Comparison of ENCODE assay signal across 8 cellular contexts in genomic region chr20:30283502-30284360, GRCh38.
DNase-seq lines count a peak whose midpoint lies in the region; ATAC-seq and TF ChIP-seq lines count a peak whose summit lies in the region.
"Not testable (repeated sequence)": the region's sequence is repeated elsewhere in the genome, so short reads cannot be mapped to it uniquely, and the experiment has no call there.

No MANE protein-coding gene starts in this region.

- POLR2A ChIA-PET in AG04450 (lab: Yijun Ruan, JAX); HCT116 (lab: Charles Lee); activated CD4-positive, alpha-beta memory T cell treated with anti-CD3 and anti-CD28 coated beads, Interleukin-2, amount 10 ng/mL, durations not matched to agents 7 days and 5 days (lab: Charles Lee): not testable (repeated sequence)

- TF ChIP-seq CTCF in AG04450 (IDR thresholded peaks at IDR 0.05; ENCODE audit: low read depth, low read length); HCT116 (IDR thresholded peaks at IDR 0.05 in 2 of 3, conservative IDR thresholded peaks at IDR 0.05 in 1 of 3; ENCODE audit: borderline replicate concordance in 1 of 3, insufficient read depth in 1 of 3, low read depth in 2 of 3, low read length in 2 of 3): not testable (repeated sequence)

- TF ChIP-seq RAD21 in HCT116 (IDR thresholded peaks at IDR 0.05; ENCODE audit: low read depth), result not testable (repeated sequence)

- H3K9ac ChIP-seq in HCT116 (ENCODE audit: low read length), result not testable (repeated sequence)

- peaks cover 11% of the 10 kb centered on the region for H3K4me1 Mint-ChIP-seq in activated CD4-positive, alpha-beta memory T cell treated with anti-CD3 and anti-CD28 coated beads, Interleukin-2, amount 10 ng/mL, durations not matched to agents 7 days and 5 days
- H3K4me1 Mint-ChIP-seq in naive B cell, result peaks cover 7 to 36% (median 25%) of the 10 kb centered on the region in 3 donors

- peaks cover 37% of the 10 kb centered on the region for H3K9me3 ChIP-seq in AG04450 (ENCODE audit: control insufficient read depth, insufficient read depth, low read length)
- not testable (repeated sequence) for H3K9me3 ChIP-seq in HCT116 (ENCODE audit: control insufficient read depth in 1 of 2, insufficient read depth in 1 of 2, low read depth in 1 of 2, low read length in 2 of 2)

- not testable (repeated sequence) for BruUV-seq in HCT116 (replicated peaks; lab: Mats Ljungman, UMichigan)

- not testable (repeated sequence) for H4K20me1 ChIP-seq in HCT116 (ENCODE audit: insufficient read depth)

- not testable (repeated sequence) for DNase-seq in AG04450 (ENCODE audit: low read depth, low spot score)
- DNase-seq in HCT116 (ENCODE audit: low read depth, low spot score), result peak; percentile 27
- peak; percentile 73 for DNase-seq in NCI-H748 (lab: John Stamatoyannopoulos, UW; ENCODE audit: unreplicated experiment)
- peak; percentile 82 for DNase-seq in activated CD4-positive, alpha-beta memory T cell treated with anti-CD3 and anti-CD28 coated beads, Interleukin-2, amount 10 ng/mL, durations not matched to agents 7 days and 5 days
- DNase-seq in astrocyte of the hippocampus (ENCODE audit: low read depth, low spot score), result peak; percentile 4
- peak; percentile 55 for DNase-seq in glomerular visceral epithelial cell (ENCODE audit: extremely low spot score)
- peak; percentile 70 for DNase-seq in naive B cell
- DNase-seq in stimulated activated CD4-positive, alpha-beta T cell treated with anti-CD3 and anti-CD28 coated beads, TNF-alpha, amount 100 ng/mL, for 48 hours (ENCODE audit: low read depth in 3 of 3), result peak; percentile 33 to 76 (median 67)

- H2AFZ ChIP-seq in HCT116 (ENCODE audit: low read depth, low read length, poor library complexity, severe bottlenecking), result peak overlapping the region; percentile 45

- H3K4me1 ChIP-seq in HCT116 (ENCODE audit: control insufficient read depth in 1 of 2, insufficient read depth in 2 of 2, low read length in 2 of 2), result not testable (repeated sequence)

- not testable (repeated sequence) for H3K36me3 Mint-ChIP-seq in activated CD4-positive, alpha-beta memory T cell treated with anti-CD3 and anti-CD28 coated beads, Interleukin-2, amount 10 ng/mL, durations not matched to agents 7 days and 5 days (ENCODE audit: low read depth); naive B cell

- intact Hi-C loops in HCT116 (cut with micrococcal nuclease), result not testable (repeated sequence)

- H3K27ac Mint-ChIP-seq in activated CD4-positive, alpha-beta memory T cell treated with anti-CD3 and anti-CD28 coated beads, Interleukin-2, amount 10 ng/mL, durations not matched to agents 7 days and 5 days, result peak overlapping the region; percentile 63
- H3K27ac Mint-ChIP-seq in naive B cell, result peak overlapping the region in 3 of 6 donors; percentile 11 to 83 (median 82)

- not testable (repeated sequence) for H3K9me2 ChIP-seq in HCT116 (ENCODE audit: insufficient read depth)

- RAD21 ChIA-PET in HCT116 (lab: Charles Lee; ENCODE audit: low non-redundant PET in 1 of 2, low total read pairs in 2 of 2, uncharacterized antibody in 2 of 2, unreplicated experiment in 2 of 2), result not testable (repeated sequence)

- TF ChIP-seq POLR2A in HCT116 (IDR thresholded peaks at IDR 0.05; ENCODE audit: borderline replicate concordance, extremely low read depth, insufficient read depth, insufficient read length), result not testable (repeated sequence)

- H3K4me3 ChIP-seq in AG04450 (ENCODE audit: low read depth, low read length) (peak overlapping the region; percentile 12; the same call in 1 of the 2 replicates), HCT116 (replicated peaks in 1 of 2; ENCODE audit: low read depth in 1 of 2, low read length in 2 of 2) (peak overlapping the region; percentile 20 to 31)

- H3K9me3 Mint-ChIP-seq in activated CD4-positive, alpha-beta memory T cell treated with anti-CD3 and anti-CD28 coated beads, Interleukin-2, amount 10 ng/mL, durations not matched to agents 7 days and 5 days, result not testable (repeated sequence)
- peaks cover 0 to 22% (median 4%) of the 10 kb centered on the region in 7 donors for H3K9me3 Mint-ChIP-seq in naive B cell

- not testable (repeated sequence) for H3K79me2 ChIP-seq in HCT116 (ENCODE audit: insufficient read depth, low read length)

- ATAC-seq in HCT116 (peak; percentile 81), naive B cell (ENCODE audit: low read depth in 2 of 2) (peak; percentile 65 to 82)

- H3K4me3 Mint-ChIP-seq in activated CD4-positive, alpha-beta memory T cell treated with anti-CD3 and anti-CD28 coated beads, Interleukin-2, amount 10 ng/mL, durations not matched to agents 7 days and 5 days, result peak overlapping the region; percentile 75
- peak overlapping the region in 7 of 8 donors; percentile 78 to 94 (median 83) for H3K4me3 Mint-ChIP-seq in naive B cell

- H3K27me3 ChIP-seq in AG04450 (ENCODE audit: control insufficient read depth, insufficient read depth, low read length); HCT116 (ENCODE audit: insufficient read depth, low read length): not testable (repeated sequence)

- H3K27ac ChIP-seq in AG04450 (ENCODE audit: low read depth, low read length); HCT116 (ENCODE audit: low read depth, low read length): not testable (repeated sequence)

- H3K36me3 ChIP-seq in HCT116 (ENCODE audit: control insufficient read depth in 1 of 2, insufficient read depth in 2 of 2, low read length in 2 of 2), result not testable (repeated sequence)

- H3K27me3 Mint-ChIP-seq in activated CD4-positive, alpha-beta memory T cell treated with anti-CD3 and anti-CD28 coated beads, Interleukin-2, amount 10 ng/mL, durations not matched to agents 7 days and 5 days; naive B cell: not testable (repeated sequence)

- peak overlapping the region; percentile 39 for H3K4me2 ChIP-seq in HCT116 (ENCODE audit: low read length)

- CTCF ChIA-PET in AG04450 (lab: Charles Lee); HCT116 (lab: Charles Lee); activated CD4-positive, alpha-beta memory T cell treated with anti-CD3 and anti-CD28 coated beads, Interleukin-2, amount 10 ng/mL, durations not matched to agents 7 days and 5 days (lab: Charles Lee): not testable (repeated sequence)
